ENCODE assay signal across 1 cellular context in genomic region chr1:153670859-153671622, GRCh38.
TF ChIP-seq lines count a peak whose summit lies in the region.

Gene ILF2 (minus strand): TSS chr1:153670993. CDS start chr1:153670922, 71 bp downstream.

TF ChIP-seq in GM12878, 131 proteins besides CTCF, POLR2A, EP300 and RAD21 (continued from another document and continues in another):
- TF ChIP-seq, protein P1, sequence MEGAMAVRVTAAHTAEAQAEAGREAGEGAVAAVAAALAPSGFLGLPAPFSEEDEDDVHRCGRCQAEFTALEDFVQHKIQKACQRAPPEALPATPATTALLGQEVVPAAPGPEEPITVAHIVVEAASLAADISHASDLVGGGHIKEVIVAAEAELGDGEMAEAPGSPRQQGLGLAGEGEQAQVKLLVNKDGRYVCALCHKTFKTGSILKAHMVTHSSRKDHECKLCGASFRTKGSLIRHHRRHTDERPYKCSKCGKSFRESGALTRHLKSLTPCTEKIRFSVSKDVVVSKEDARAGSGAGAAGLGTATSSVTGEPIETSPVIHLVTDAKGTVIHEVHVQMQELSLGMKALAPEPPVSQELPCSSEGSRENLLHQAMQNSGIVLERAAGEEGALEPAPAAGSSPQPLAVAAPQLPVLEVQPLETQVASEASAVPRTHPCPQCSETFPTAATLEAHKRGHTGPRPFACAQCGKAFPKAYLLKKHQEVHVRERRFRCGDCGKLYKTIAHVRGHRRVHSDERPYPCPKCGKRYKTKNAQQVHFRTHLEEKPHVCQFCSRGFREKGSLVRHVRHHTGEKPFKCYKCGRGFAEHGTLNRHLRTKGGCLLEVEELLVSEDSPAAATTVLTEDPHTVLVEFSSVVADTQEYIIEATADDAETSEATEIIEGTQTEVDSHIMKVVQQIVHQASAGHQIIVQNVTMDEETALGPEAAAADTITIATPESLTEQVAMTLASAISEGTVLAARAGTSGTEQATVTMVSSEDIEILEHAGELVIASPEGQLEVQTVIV (IDR thresholded peaks at IDR 0.05; ENCODE audit: borderline replicate concordance, partially characterized antibody), result no peak
- TF ChIP-seq IKZF1 (conservative IDR thresholded peaks at IDR 0.05), result peak; percentile 94
- no peak; the same call in 1 of the 2 replicates for TF ChIP-seq ZNF217 (IDR thresholded peaks at IDR 0.05)
- TF ChIP-seq, protein P2, sequence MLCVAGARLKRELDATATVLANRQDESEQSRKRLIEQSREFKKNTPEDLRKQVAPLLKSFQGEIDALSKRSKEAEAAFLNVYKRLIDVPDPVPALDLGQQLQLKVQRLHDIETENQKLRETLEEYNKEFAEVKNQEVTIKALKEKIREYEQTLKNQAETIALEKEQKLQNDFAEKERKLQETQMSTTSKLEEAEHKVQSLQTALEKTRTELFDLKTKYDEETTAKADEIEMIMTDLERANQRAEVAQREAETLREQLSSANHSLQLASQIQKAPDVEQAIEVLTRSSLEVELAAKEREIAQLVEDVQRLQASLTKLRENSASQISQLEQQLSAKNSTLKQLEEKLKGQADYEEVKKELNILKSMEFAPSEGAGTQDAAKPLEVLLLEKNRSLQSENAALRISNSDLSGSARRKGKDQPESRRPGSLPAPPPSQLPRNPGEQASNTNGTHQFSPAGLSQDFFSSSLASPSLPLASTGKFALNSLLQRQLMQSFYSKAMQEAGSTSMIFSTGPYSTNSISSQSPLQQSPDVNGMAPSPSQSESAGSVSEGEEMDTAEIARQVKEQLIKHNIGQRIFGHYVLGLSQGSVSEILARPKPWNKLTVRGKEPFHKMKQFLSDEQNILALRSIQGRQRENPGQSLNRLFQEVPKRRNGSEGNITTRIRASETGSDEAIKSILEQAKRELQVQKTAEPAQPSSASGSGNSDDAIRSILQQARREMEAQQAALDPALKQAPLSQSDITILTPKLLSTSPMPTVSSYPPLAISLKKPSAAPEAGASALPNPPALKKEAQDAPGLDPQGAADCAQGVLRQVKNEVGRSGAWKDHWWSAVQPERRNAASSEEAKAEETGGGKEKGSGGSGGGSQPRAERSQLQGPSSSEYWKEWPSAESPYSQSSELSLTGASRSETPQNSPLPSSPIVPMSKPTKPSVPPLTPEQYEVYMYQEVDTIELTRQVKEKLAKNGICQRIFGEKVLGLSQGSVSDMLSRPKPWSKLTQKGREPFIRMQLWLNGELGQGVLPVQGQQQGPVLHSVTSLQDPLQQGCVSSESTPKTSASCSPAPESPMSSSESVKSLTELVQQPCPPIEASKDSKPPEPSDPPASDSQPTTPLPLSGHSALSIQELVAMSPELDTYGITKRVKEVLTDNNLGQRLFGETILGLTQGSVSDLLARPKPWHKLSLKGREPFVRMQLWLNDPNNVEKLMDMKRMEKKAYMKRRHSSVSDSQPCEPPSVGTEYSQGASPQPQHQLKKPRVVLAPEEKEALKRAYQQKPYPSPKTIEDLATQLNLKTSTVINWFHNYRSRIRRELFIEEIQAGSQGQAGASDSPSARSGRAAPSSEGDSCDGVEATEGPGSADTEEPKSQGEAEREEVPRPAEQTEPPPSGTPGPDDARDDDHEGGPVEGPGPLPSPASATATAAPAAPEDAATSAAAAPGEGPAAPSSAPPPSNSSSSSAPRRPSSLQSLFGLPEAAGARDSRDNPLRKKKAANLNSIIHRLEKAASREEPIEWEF (IDR thresholded peaks at IDR 0.05; ENCODE audit: insufficient replicate concordance, low read depth, low read length), result no peak
- TF ChIP-seq ASH2L (IDR thresholded peaks at IDR 0.05; ENCODE audit: borderline replicate concordance, low read depth), result no peak
- TF ChIP-seq, protein P3, sequence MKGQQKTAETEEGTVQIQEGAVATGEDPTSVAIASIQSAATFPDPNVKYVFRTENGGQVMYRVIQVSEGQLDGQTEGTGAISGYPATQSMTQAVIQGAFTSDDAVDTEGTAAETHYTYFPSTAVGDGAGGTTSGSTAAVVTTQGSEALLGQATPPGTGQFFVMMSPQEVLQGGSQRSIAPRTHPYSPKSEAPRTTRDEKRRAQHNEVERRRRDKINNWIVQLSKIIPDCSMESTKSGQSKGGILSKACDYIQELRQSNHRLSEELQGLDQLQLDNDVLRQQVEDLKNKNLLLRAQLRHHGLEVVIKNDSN (IDR thresholded peaks at IDR 0.05; ENCODE audit: borderline replicate concordance, extremely low read length, insufficient read depth, low read depth, low read length), result no peak
- TF ChIP-seq TCF12 (IDR thresholded peaks at IDR 0.05; ENCODE audit: low read depth, low read length), result peak; percentile 62; the same call in 1 of the 2 replicates
- peak; percentile 83; the same call in 1 of the 2 replicates for TF ChIP-seq STAT1 (conservative IDR thresholded peaks at IDR 0.05)
- no peak for TF ChIP-seq KAT2A (conservative IDR thresholded peaks at IDR 0.05; ENCODE audit: control insufficient read depth, low read depth, low read length)
- TF ChIP-seq IKZF2 (IDR thresholded peaks at IDR 0.05), result peak; percentile 92
- no peak for TF ChIP-seq CHD1 (IDR thresholded peaks at IDR 0.05; ENCODE audit: low read depth, low read length)
- TF ChIP-seq SMAD5 (IDR thresholded peaks at IDR 0.05; ENCODE audit: low read depth), result peak; percentile 76; the same call in 1 of the 2 replicates
- TF ChIP-seq YBX1 (IDR thresholded peaks at IDR 0.05), result no peak
- TF ChIP-seq, protein P4, sequence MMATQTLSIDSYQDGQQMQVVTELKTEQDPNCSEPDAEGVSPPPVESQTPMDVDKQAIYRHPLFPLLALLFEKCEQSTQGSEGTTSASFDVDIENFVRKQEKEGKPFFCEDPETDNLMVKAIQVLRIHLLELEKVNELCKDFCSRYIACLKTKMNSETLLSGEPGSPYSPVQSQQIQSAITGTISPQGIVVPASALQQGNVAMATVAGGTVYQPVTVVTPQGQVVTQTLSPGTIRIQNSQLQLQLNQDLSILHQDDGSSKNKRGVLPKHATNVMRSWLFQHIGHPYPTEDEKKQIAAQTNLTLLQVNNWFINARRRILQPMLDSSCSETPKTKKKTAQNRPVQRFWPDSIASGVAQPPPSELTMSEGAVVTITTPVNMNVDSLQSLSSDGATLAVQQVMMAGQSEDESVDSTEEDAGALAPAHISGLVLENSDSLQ (IDR thresholded peaks at IDR 0.05), result peak; percentile 74; the same call in 1 of the 2 replicates
- TF ChIP-seq CEBPB (IDR thresholded peaks at IDR 0.05; ENCODE audit: borderline replicate concordance in 1 of 2, low read depth in 2 of 2, low read length in 2 of 2), result no peak; a peak in 1 of 4 replicates
- no peak for TF ChIP-seq MYB (IDR thresholded peaks at IDR 0.05; ENCODE audit: borderline replicate concordance, low read depth, low read length)
- peak; percentile 77; the same call in 1 of the 2 replicates for TF ChIP-seq IRF3 (IDR thresholded peaks at IDR 0.05)
- no peak for TF ChIP-seq STAT3 (IDR thresholded peaks at IDR 0.05; ENCODE audit: low read depth, low read length)
- peak; percentile 62 for TF ChIP-seq SIN3A (IDR thresholded peaks at IDR 0.05; ENCODE audit: low read depth, low read length)
- 0 out of 2 replicates have a peak, but pooled peaks have one; percentile 62 for TF ChIP-seq ZNF207 (IDR thresholded peaks at IDR 0.05; ENCODE audit: borderline replicate concordance)
- TF ChIP-seq BHLHE40 (IDR thresholded peaks at IDR 0.05; ENCODE audit: borderline replicate concordance in 1 of 2, low read depth in 2 of 2, low read length in 1 of 2), result peak; percentile 15 to 52; a peak in 1 of 4 replicates
- TF ChIP-seq HCFC1 (IDR thresholded peaks at IDR 0.05; ENCODE audit: low read length), result peak; percentile 43
- TF ChIP-seq CBX3 (IDR thresholded peaks at IDR 0.05; ENCODE audit: borderline replicate concordance, low read depth), result no peak
- TF ChIP-seq ZNF384 (IDR thresholded peaks at IDR 0.05; ENCODE audit: borderline replicate concordance, low read depth, low read length), result no peak
- no peak for TF ChIP-seq SPI1 (IDR thresholded peaks at IDR 0.05; ENCODE audit: borderline replicate concordance, insufficient read depth, low read depth, low read length)
- TF ChIP-seq SMAD1 (IDR thresholded peaks at IDR 0.05; ENCODE audit: low read depth, partially characterized antibody), result peak; percentile 72
- no peak for TF ChIP-seq ZZZ3 (IDR thresholded peaks at IDR 0.05; ENCODE audit: control insufficient read depth, insufficient read length, low read depth)
- no peak for TF ChIP-seq ZBTB4 (CRISPR knock-in tag; IDR thresholded peaks at IDR 0.05)
- no peak for TF ChIP-seq MTA2 (IDR thresholded peaks at IDR 0.05; ENCODE audit: low read depth)
- 0 out of 2 replicates have a peak, but pooled peaks have one; percentile 9 for TF ChIP-seq HDAC2 (IDR thresholded peaks at IDR 0.05)
- no peak for TF ChIP-seq SREBF1 (IDR thresholded peaks at IDR 0.05; ENCODE audit: low read length)
- peak in 1 of 2 experiments; percentile 33; a peak in 1 of 3 replicates for TF ChIP-seq EGR1 (IDR thresholded peaks at IDR 0.05; ENCODE audit: borderline replicate concordance in 1 of 2, low read depth in 2 of 2, low read length in 2 of 2)
- TF ChIP-seq ZSCAN29 (IDR thresholded peaks at IDR 0.05), result peak; percentile 95
- TF ChIP-seq ATF3 (IDR thresholded peaks at IDR 0.05; ENCODE audit: borderline replicate concordance, extremely low read depth, low read depth, low read length), result no peak
- peak; percentile 99 for TF ChIP-seq SREBF2 (IDR thresholded peaks at IDR 0.05; ENCODE audit: low read length)
- TF ChIP-seq SUZ12 (IDR thresholded peaks at IDR 0.05; ENCODE audit: unreplicated experiment), result no peak
- TF ChIP-seq MYC (IDR thresholded peaks at IDR 0.05; ENCODE audit: insufficient read depth, insufficient read length, insufficient replicate concordance, low read length, severe bottlenecking), result peak; percentile 55
- TF ChIP-seq, protein P5, sequence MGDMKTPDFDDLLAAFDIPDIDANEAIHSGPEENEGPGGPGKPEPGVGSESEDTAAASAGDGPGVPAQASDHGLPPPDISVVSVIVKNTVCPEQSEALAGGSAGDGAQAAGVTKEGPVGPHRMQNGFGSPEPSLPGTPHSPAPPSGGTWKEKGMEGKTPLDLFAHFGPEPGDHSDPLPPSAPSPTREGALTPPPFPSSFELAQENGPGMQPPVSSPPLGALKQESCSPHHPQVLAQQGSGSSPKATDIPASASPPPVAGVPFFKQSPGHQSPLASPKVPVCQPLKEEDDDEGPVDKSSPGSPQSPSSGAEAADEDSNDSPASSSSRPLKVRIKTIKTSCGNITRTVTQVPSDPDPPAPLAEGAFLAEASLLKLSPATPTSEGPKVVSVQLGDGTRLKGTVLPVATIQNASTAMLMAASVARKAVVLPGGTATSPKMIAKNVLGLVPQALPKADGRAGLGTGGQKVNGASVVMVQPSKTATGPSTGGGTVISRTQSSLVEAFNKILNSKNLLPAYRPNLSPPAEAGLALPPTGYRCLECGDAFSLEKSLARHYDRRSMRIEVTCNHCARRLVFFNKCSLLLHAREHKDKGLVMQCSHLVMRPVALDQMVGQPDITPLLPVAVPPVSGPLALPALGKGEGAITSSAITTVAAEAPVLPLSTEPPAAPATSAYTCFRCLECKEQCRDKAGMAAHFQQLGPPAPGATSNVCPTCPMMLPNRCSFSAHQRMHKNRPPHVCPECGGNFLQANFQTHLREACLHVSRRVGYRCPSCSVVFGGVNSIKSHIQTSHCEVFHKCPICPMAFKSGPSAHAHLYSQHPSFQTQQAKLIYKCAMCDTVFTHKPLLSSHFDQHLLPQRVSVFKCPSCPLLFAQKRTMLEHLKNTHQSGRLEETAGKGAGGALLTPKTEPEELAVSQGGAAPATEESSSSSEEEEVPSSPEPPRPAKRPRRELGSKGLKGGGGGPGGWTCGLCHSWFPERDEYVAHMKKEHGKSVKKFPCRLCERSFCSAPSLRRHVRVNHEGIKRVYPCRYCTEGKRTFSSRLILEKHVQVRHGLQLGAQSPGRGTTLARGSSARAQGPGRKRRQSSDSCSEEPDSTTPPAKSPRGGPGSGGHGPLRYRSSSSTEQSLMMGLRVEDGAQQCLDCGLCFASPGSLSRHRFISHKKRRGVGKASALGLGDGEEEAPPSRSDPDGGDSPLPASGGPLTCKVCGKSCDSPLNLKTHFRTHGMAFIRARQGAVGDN (IDR thresholded peaks at IDR 0.05), result 0 out of 2 replicates have a peak, but pooled peaks have one; percentile 26
- no peak for TF ChIP-seq ZNF274 (IDR thresholded peaks at IDR 0.05; ENCODE audit: insufficient read depth, insufficient read length)
- peak; percentile 67; the same call in 1 of the 2 replicates for TF ChIP-seq SMARCA5 (IDR thresholded peaks at IDR 0.05)
- TF ChIP-seq TCF3 (IDR thresholded peaks at IDR 0.05; ENCODE audit: borderline replicate concordance, insufficient read depth, low read depth, low read length), result no peak
